Comparison of ENCODE assay signal across 17 cellular contexts in genomic region chr4:13240066-13240465, GRCh38.
DNase-seq lines count a peak whose midpoint lies in the region; ATAC-seq, FAIRE-seq and TF ChIP-seq lines count a peak whose summit lies in the region.
"Had no signal": no experiment of that assay in that cellular context is flagged by ENCODE, and none has a peak within 500 bp of the region (broad histone marks: within the 10 kb centered on the region; RNA-seq: fewer than 3 reads in every experiment).

No MANE protein-coding gene starts in this region.

- peak; percentile 9 for DNase-seq in activated CD8-positive, alpha-beta T cell treated with anti-CD3 and anti-CD28 coated beads for 36 hours
- DNase-seq in activated CD8-positive, alpha-beta T cell treated with anti-CD3 and anti-CD28 coated beads, Interleukin-2, amount 10 ng/mL, durations not matched to agents 7 days and 5 days = no peak
- DNase-seq in LHCN-M2 (ENCODE audit: low read depth) (peak; percentile 85), astrocyte of the cerebellum (ENCODE audit: low read depth) (peak; percentile 56), amniotic stem cell (lab: John Stamatoyannopoulos, UW) (no peak), D721Med (ENCODE audit: insufficient read length, low spot score) (no peak)
- DNase-seq in stimulated activated CD8-positive, alpha-beta memory T cell treated with anti-CD3 and anti-CD28 coated beads, Interleukin-4, amount 100 ng/mL, for 48 hours = peak; percentile 24
- DNase-seq: activated naive CD4-positive, alpha-beta T cell treated with anti-CD3 and anti-CD28 coated beads, Interleukin-2, amount 10 ng/mL, durations not matched to agents 7 days and 5 days; caudate nucleus; effector memory CD4-positive, alpha-beta T cell; left lung; NCI-H187; NCI-H524; stimulated activated CD4-positive, alpha-beta T cell treated with anti-CD3 and anti-CD28 coated beads, Interleukin-12 subunit alpha, Interleukin-12 subunit beta, amount 100 ng/mL, for 4 hours had no signal

- peaks cover 7% of the 10 kb centered on the region for H3K9me3 Mint-ChIP-seq in activated CD8-positive, alpha-beta T cell treated with anti-CD3 and anti-CD28 coated beads for 36 hours
- no peaks in the 10 kb centered on the region for H3K9me3 Mint-ChIP-seq in activated CD8-positive, alpha-beta T cell treated with anti-CD3 and anti-CD28 coated beads, Interleukin-2, amount 10 ng/mL, durations not matched to agents 7 days and 5 days (ENCODE audit: insufficient read depth)
- H3K9me3 Mint-ChIP-seq: activated naive CD4-positive, alpha-beta T cell treated with anti-CD3 and anti-CD28 coated beads, Interleukin-2, amount 10 ng/mL, durations not matched to agents 7 days and 5 days had no signal

- H3K4me3 Mint-ChIP-seq in activated CD8-positive, alpha-beta T cell treated with anti-CD3 and anti-CD28 coated beads for 36 hours = no peak overlapping the region
- no peak overlapping the region for H3K4me3 Mint-ChIP-seq in activated CD8-positive, alpha-beta T cell treated with anti-CD3 and anti-CD28 coated beads, Interleukin-2, amount 10 ng/mL, durations not matched to agents 7 days and 5 days
- H3K4me3 Mint-ChIP-seq: activated naive CD4-positive, alpha-beta T cell treated with anti-CD3 and anti-CD28 coated beads, Interleukin-2, amount 10 ng/mL, durations not matched to agents 7 days and 5 days had no signal

- POLR2A ChIA-PET in activated CD8-positive, alpha-beta T cell treated with anti-CD3 and anti-CD28 coated beads for 36 hours (lab: Charles Lee) = no interaction called here
- POLR2A ChIA-PET in activated CD8-positive, alpha-beta T cell treated with anti-CD3 and anti-CD28 coated beads, Interleukin-2, amount 10 ng/mL, durations not matched to agents 7 days and 5 days (lab: Charles Lee) = no interaction called here

- no peak for FAIRE-seq in D721Med (lab: Jason Lieb, UNC)

- CTCF ChIA-PET in activated CD8-positive, alpha-beta T cell treated with anti-CD3 and anti-CD28 coated beads for 36 hours (lab: Charles Lee) = no interaction called here
- CTCF ChIA-PET in activated CD8-positive, alpha-beta T cell treated with anti-CD3 and anti-CD28 coated beads, Interleukin-2, amount 10 ng/mL, durations not matched to agents 7 days and 5 days (lab: Charles Lee) = no interaction called here

- H3K4me3 ChIP-seq in astrocyte of the cerebellum (ENCODE audit: low read depth, low read length) = no peak overlapping the region
- H3K4me3 ChIP-seq: left lung had no signal

- in situ Hi-C loops in astrocyte of the cerebellum (cut with HindIII; ENCODE audit: low sequenced_read_pairs) = no loop called here

- intact Hi-C loops in activated CD8-positive, alpha-beta T cell treated with anti-CD3 and anti-CD28 coated beads for 36 hours (cut with micrococcal nuclease) = no loop called here

- H3K27me3 Mint-ChIP-seq in activated CD8-positive, alpha-beta T cell treated with anti-CD3 and anti-CD28 coated beads for 36 hours = no peaks in the 10 kb centered on the region
- no peaks in the 10 kb centered on the region for H3K27me3 Mint-ChIP-seq in activated CD8-positive, alpha-beta T cell treated with anti-CD3 and anti-CD28 coated beads, Interleukin-2, amount 10 ng/mL, durations not matched to agents 7 days and 5 days (ENCODE audit: low read depth)
- H3K27me3 Mint-ChIP-seq: activated naive CD4-positive, alpha-beta T cell treated with anti-CD3 and anti-CD28 coated beads, Interleukin-2, amount 10 ng/mL, durations not matched to agents 7 days and 5 days; progenitor cell of endocrine pancreas had no signal

- H3K27ac Mint-ChIP-seq in activated CD8-positive, alpha-beta T cell treated with anti-CD3 and anti-CD28 coated beads for 36 hours = no peak overlapping the region
- H3K27ac Mint-ChIP-seq in activated CD8-positive, alpha-beta T cell treated with anti-CD3 and anti-CD28 coated beads, Interleukin-2, amount 10 ng/mL, durations not matched to agents 7 days and 5 days = no peak overlapping the region
- H3K27ac Mint-ChIP-seq: activated naive CD4-positive, alpha-beta T cell treated with anti-CD3 and anti-CD28 coated beads, Interleukin-2, amount 10 ng/mL, durations not matched to agents 7 days and 5 days; progenitor cell of endocrine pancreas had no signal

- H3K36me3 Mint-ChIP-seq in activated CD8-positive, alpha-beta T cell treated with anti-CD3 and anti-CD28 coated beads for 36 hours (ENCODE audit: low read depth) = peaks cover 2% of the 10 kb centered on the region
- no peaks in the 10 kb centered on the region for H3K36me3 Mint-ChIP-seq in activated CD8-positive, alpha-beta T cell treated with anti-CD3 and anti-CD28 coated beads, Interleukin-2, amount 10 ng/mL, durations not matched to agents 7 days and 5 days (ENCODE audit: low read depth)
- H3K36me3 Mint-ChIP-seq: activated naive CD4-positive, alpha-beta T cell treated with anti-CD3 and anti-CD28 coated beads, Interleukin-2, amount 10 ng/mL, durations not matched to agents 7 days and 5 days had no signal

- H3K4me1 Mint-ChIP-seq in activated CD8-positive, alpha-beta T cell treated with anti-CD3 and anti-CD28 coated beads for 36 hours (ENCODE audit: low read depth) = peaks cover 7% of the 10 kb centered on the region
- peaks cover 4% of the 10 kb centered on the region for H3K4me1 Mint-ChIP-seq in activated CD8-positive, alpha-beta T cell treated with anti-CD3 and anti-CD28 coated beads, Interleukin-2, amount 10 ng/mL, durations not matched to agents 7 days and 5 days (ENCODE audit: low read depth)
- H3K4me1 Mint-ChIP-seq: activated naive CD4-positive, alpha-beta T cell treated with anti-CD3 and anti-CD28 coated beads, Interleukin-2, amount 10 ng/mL, durations not matched to agents 7 days and 5 days had no signal

- TF ChIP-seq CTCF in activated CD8-positive, alpha-beta T cell treated with anti-CD3 and anti-CD28 coated beads for 36 hours (IDR thresholded peaks at IDR 0.05) = no peak
- TF ChIP-seq CTCF in astrocyte of the cerebellum (IDR thresholded peaks at IDR 0.05; ENCODE audit: low read depth, low read length, missing control alignments) = no peak
- no peak for TF ChIP-seq CTCF in D721Med (IDR thresholded peaks at IDR 0.05; ENCODE audit: insufficient read depth, missing control alignments)

- ATAC-seq in activated CD8-positive, alpha-beta T cell treated with anti-CD3 and anti-CD28 coated beads for 36 hours = peak; percentile 73
- ATAC-seq in activated CD8-positive, alpha-beta T cell treated with anti-CD3 and anti-CD28 coated beads, Interleukin-2, amount 10 ng/mL, durations not matched to agents 7 days and 5 days = no peak
- no peak for ATAC-seq in GM19023 (IDR thresholded peaks at IDR 0.05; ENCODE audit: unreplicated experiment)
- ATAC-seq: left lung, Panc1 had no signal

Comparison
In these comparisons a context has a peak if more than half of its experiments do, and no peak if none do; other contexts are left out.
1. DNase-seq: peak in activated CD8-positive, alpha-beta T cell treated with anti-CD3 and anti-CD28 coated beads for 36 hours (single experiment), LHCN-M2 (single experiment), astrocyte of the cerebellum (single experiment) and stimulated activated CD8-positive, alpha-beta memory T cell treated with anti-CD3 and anti-CD28 coated beads, Interleukin-4, amount 100 ng/mL, for 48 hours (single experiment); none in activated CD8-positive, alpha-beta T cell treated with anti-CD3 and anti-CD28 coated beads, Interleukin-2, amount 10 ng/mL, durations not matched to agents 7 days and 5 days (single experiment), amniotic stem cell (single experiment) and D721Med (single experiment).